In the genomic region with DNA sequence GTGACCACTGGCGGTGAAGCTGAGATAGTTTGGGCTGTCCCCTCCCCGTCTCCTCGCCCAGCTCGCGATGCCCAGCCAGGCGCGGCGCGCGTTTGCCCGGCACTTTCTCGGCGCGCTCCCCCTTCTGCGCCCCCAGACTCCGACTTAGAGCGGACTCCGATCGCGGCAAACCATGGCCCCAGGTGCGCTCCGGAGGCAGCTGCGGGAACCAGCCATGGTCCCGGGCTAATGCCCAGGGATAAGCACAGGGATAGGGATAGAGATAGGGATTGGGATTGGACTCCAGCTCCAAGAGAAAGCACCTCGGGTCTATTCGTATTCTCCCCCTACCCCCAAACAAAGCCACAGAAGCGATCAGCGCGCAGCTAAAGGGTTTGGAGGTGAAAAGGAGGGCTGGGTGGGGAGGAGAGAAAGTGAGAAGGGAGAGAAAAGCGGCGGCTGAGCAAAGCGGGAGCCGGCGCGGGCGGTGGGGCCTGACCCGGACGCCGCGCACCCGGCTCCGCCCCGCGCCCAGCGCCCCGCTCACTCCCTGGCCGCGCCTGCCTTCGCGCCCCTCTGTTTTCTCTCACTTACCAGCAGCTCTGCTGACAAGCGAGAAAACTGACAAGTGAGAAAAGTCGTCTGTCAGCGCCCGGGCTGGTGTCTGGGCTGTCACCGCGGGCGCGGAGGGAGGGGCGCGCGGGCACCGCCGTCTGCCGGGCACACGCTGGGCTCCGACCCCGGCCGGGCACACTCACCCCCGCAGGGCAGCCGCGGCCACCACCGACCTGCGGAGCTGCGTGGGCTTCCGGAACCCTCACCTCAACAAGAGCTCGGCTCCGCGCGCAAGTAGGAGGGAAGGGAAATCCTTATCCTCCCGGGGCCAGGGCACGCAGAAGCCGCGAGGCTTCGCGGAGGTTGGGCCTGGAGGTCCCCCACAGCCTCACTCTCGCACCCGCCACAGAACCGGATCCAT, we compare ENCODE assay signal across 9 cellular contexts. TPM values are rescaled to one million over a fixed set of nuclear protein-coding genes. Genes with fewer than 3 reads are reported as not detected.
A peak's percentile ranks its signal among the peaks of the same experiment; 100 is the strongest.
DNase-seq lines count a peak whose midpoint lies in the region; ATAC-seq and TF ChIP-seq lines count a peak whose summit lies in the region.
"Had no signal": no experiment of that assay in that cellular context is flagged by ENCODE, and none has a peak within 500 bp of the region (broad histone marks: within the 10 kb centered on the region; RNA-seq: fewer than 3 reads in every experiment).

A gene (minus strand): TSS at position 2 of the 955 bp plus-strand sequence.

- peak within 1 kb of the TSS; percentile 67 for H3K9ac ChIP-seq in mucosa of stomach (ENCODE audit: low read length)

- ATAC-seq in GM19397 (IDR thresholded peaks at IDR 0.05; ENCODE audit: unreplicated experiment), result no peak
- ATAC-seq in HG02870 (IDR thresholded peaks at IDR 0.05; ENCODE audit: unreplicated experiment), result no peak

- CTCF ChIA-PET in GM10248 (lab: Yijun Ruan, JAX), result interaction anchor here (1.1 kb wide), 1 partner anchor 9 kb away, joined by 5 read pairs; no protein-coding TSS in a partner anchor

- DNase-seq in DMS 273 (lab: John Stamatoyannopoulos, UW; ENCODE audit: unreplicated experiment), result peak; percentile 60
- DNase-seq in DMS 273 treated with DMSO at 0.1 percent for 48 hours (lab: John Stamatoyannopoulos, UW), result no peak
- no peak for DNase-seq in esophagus squamous epithelium (lab: John Stamatoyannopoulos, UW)
- no peak for DNase-seq in GM10248 (ENCODE audit: extremely low spot score)

- H3K36me3 ChIP-seq in esophagus squamous epithelium (no peaks in the 10 kb centered on the region), mucosa of stomach (ENCODE audit: control insufficient read depth, insufficient read depth, low read length) (no peaks in the 10 kb centered on the region), urinary bladder (ENCODE audit: insufficient read depth) (no peaks in the 10 kb centered on the region)

- TF ChIP-seq CTCF in esophagus squamous epithelium (IDR thresholded peaks at IDR 0.05), result no peak
- no peak for TF ChIP-seq CTCF in GM10248 (IDR thresholded peaks at IDR 0.05; ENCODE audit: control extremely low read depth, extremely low read depth, low read depth, missing control alignments)

- TF ChIP-seq POLR2A in esophagus squamous epithelium (IDR thresholded peaks at IDR 0.05), result no peak

- H3K4me3 ChIP-seq in esophagus squamous epithelium (peak within 1 kb of the TSS; percentile 29 to 67 (median 51)), mucosa of stomach (ENCODE audit: low read length) (peak within 1 kb of the TSS; percentile 47), urinary bladder (ENCODE audit: low read depth, low read length) (peak within 1 kb of the TSS; percentile 35)

- 1 to 4% methylated on average over 26 to 29 of the region's 88 CpGs for WGBS in esophagus squamous epithelium, 2 donors
- WGBS in urinary bladder, result under 1% methylated on average over 88 of the region's 88 CpGs

- H3K9me3 ChIP-seq in esophagus squamous epithelium, result no peaks in the 10 kb centered on the region
- H3K9me3 ChIP-seq in mucosa of stomach (ENCODE audit: control insufficient read depth, low read length), result no peaks in the 10 kb centered on the region

- H3K27ac ChIP-seq in esophagus squamous epithelium, result peak within 1 kb of the TSS; percentile 58 to 78 (median 68)
- no peak within 1 kb of the TSS for H3K27ac ChIP-seq in urinary bladder (ENCODE audit: low read depth)
- H3K27ac ChIP-seq: 22Rv1 had no signal

- peaks cover 0 to 44% (median 0%) of the 10 kb centered on the region in 4 donors for H3K27me3 ChIP-seq in esophagus squamous epithelium
- H3K27me3 ChIP-seq in mucosa of stomach (ENCODE audit: control insufficient read depth, insufficient read depth, low read length), result peaks cover 37% of the 10 kb centered on the region

- intact Hi-C loops in esophagus squamous epithelium (cut with DNase I), result no loop called here

- POLR2A ChIA-PET in GM10248 (lab: Yijun Ruan, JAX), result no interaction called here

- H3K4me1 ChIP-seq in esophagus squamous epithelium, result peaks cover 0 to 16% (median 4%) of the 10 kb centered on the region in 3 donors
- no peaks in the 10 kb centered on the region for H3K4me1 ChIP-seq in mucosa of stomach (ENCODE audit: control insufficient read depth, insufficient read depth, low read length)
- no peaks in the 10 kb centered on the region for H3K4me1 ChIP-seq in urinary bladder (ENCODE audit: insufficient read depth)

RNA-seq across cellular contexts. Expression of the gene that starts here (rescaled TPM):
- 10 to 100 TPM in 1 of 4 donors, 1 to 10 TPM in 1, under 1 TPM in 2; 0.19 to 14.5 (median 2.9) TPM for total RNA-seq in esophagus squamous epithelium
- total RNA-seq in urinary bladder, result 20.4 TPM
- polyA plus RNA-seq in urinary bladder, result 15.9 TPM
